2 cellular contexts compared by ENCODE assay signal in the genomic region with DNA sequence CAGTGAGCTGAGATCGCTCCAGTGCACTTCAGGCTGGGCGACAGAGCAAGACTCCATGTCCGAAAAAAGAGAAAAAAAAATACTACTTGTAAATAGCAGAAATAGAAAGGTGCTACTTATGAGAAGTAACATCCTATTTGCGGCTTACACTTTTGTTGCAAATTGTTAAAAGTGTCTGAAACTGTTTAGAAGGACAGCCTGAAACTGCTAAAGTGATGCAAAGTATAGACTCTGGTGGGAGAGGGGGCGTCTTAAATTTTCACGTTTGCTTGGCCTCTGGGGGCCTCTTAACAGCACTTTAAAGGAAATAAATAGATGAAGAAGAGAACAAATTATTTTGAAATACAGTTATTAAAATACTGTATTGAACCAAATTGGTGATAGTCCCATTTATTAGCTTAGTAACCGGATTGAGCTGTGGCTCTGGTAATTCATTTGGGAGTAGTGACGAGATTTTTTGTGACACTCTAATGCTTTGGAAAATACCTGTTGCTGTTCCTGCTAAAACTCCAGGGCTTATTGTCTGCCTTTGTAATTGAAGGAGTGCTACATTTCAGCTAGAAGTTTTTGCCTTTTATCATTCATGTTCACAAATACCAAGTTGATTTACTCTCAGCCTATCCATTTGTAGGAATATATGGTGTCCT.
TF ChIP-seq lines count a peak whose summit lies in the region.

No MANE protein-coding gene starts in this region.

TF ChIP-seq in HEK293, 187 proteins besides CTCF, POLR2A, EP300 and RAD21:
- TF ChIP-seq, protein P1, sequence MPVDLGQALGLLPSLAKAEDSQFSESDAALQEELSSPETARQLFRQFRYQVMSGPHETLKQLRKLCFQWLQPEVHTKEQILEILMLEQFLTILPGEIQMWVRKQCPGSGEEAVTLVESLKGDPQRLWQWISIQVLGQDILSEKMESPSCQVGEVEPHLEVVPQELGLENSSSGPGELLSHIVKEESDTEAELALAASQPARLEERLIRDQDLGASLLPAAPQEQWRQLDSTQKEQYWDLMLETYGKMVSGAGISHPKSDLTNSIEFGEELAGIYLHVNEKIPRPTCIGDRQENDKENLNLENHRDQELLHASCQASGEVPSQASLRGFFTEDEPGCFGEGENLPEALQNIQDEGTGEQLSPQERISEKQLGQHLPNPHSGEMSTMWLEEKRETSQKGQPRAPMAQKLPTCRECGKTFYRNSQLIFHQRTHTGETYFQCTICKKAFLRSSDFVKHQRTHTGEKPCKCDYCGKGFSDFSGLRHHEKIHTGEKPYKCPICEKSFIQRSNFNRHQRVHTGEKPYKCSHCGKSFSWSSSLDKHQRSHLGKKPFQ (tag by site-specific recombination; IDR thresholded peaks at IDR 0.05) = no peak
- TF ChIP-seq ZNF76 (tag by site-specific recombination; IDR thresholded peaks at IDR 0.05; ENCODE audit: borderline replicate concordance, low read depth) = no peak
- TF ChIP-seq, protein P2, sequence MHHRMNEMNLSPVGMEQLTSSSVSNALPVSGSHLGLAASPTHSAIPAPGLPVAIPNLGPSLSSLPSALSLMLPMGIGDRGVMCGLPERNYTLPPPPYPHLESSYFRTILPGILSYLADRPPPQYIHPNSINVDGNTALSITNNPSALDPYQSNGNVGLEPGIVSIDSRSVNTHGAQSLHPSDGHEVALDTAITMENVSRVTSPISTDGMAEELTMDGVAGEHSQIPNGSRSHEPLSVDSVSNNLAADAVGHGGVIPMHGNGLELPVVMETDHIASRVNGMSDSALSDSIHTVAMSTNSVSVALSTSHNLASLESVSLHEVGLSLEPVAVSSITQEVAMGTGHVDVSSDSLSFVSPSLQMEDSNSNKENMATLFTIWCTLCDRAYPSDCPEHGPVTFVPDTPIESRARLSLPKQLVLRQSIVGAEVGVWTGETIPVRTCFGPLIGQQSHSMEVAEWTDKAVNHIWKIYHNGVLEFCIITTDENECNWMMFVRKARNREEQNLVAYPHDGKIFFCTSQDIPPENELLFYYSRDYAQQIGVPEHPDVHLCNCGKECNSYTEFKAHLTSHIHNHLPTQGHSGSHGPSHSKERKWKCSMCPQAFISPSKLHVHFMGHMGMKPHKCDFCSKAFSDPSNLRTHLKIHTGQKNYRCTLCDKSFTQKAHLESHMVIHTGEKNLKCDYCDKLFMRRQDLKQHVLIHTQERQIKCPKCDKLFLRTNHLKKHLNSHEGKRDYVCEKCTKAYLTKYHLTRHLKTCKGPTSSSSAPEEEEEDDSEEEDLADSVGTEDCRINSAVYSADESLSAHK (tag by site-specific recombination; IDR thresholded peaks at IDR 0.05) = peak; percentile 70
- no peak for TF ChIP-seq ZNF580 (tag by site-specific recombination; IDR thresholded peaks at IDR 0.05)
- TF ChIP-seq MYNN (tag by site-specific recombination; IDR thresholded peaks at IDR 0.05; ENCODE audit: borderline replicate concordance) = no peak
- TF ChIP-seq SCRT1 (tag by site-specific recombination; IDR thresholded peaks at IDR 0.05; ENCODE audit: borderline replicate concordance) = peak; percentile 47; the same call in 1 of the 2 replicates
- peak; percentile 92 for TF ChIP-seq SCRT2 (tag by site-specific recombination; IDR thresholded peaks at IDR 0.05)
- TF ChIP-seq ZNF121 (tag by site-specific recombination; IDR thresholded peaks at IDR 0.05) = 0 out of 2 replicates have a peak, but pooled peaks have one; percentile 38
- TF ChIP-seq ZNF324 (tag by site-specific recombination; IDR thresholded peaks at IDR 0.05) = no peak
TF ChIP-seq in HEK293: peak in this region for 4.

TF ChIP-seq in K562, 482 proteins besides CTCF, POLR2A, EP300 and RAD21:
- no peak for TF ChIP-seq OTX1 (CRISPR knock-in tag; IDR thresholded peaks at IDR 0.05)
- TF ChIP-seq FOXJ3 (CRISPR knock-in tag; IDR thresholded peaks at IDR 0.05) = no peak
- no peak for TF ChIP-seq ATF1 (CRISPR knock-in tag; IDR thresholded peaks at IDR 0.05)
- no peak for TF ChIP-seq ATF1 (tag; IDR thresholded peaks at IDR 0.05)
- TF ChIP-seq KHSRP (IDR thresholded peaks at IDR 0.05) = no peak
- TF ChIP-seq ZNF12 (CRISPR knock-in tag; IDR thresholded peaks at IDR 0.05) = no peak
- TF ChIP-seq ZNF830 (CRISPR knock-in tag; IDR thresholded peaks at IDR 0.05) = no peak
- TF ChIP-seq SPI1 (IDR thresholded peaks at IDR 0.05; ENCODE audit: borderline replicate concordance, low read depth, low read length) = no peak
